1 cellular context compared by ENCODE assay signal in genomic region chr11:18105802-18106574, GRCh38.
TF ChIP-seq lines count a peak whose summit lies in the region.

Gene SAAL1 (minus strand): TSS chr11:18106082. CDS start chr11:18106041, 41 bp downstream.

TF ChIP-seq in Ishikawa, 13 proteins besides CTCF, POLR2A, EP300 and RAD21 (continued from another document):
- TF ChIP-seq REST (IDR thresholded peaks at IDR 0.05; ENCODE audit: low read depth): no peak
- no peak for TF ChIP-seq CEBPB (IDR thresholded peaks at IDR 0.05)
- no peak for TF ChIP-seq TEAD4 (IDR thresholded peaks at IDR 0.05)
- TF ChIP-seq, protein P1, sequence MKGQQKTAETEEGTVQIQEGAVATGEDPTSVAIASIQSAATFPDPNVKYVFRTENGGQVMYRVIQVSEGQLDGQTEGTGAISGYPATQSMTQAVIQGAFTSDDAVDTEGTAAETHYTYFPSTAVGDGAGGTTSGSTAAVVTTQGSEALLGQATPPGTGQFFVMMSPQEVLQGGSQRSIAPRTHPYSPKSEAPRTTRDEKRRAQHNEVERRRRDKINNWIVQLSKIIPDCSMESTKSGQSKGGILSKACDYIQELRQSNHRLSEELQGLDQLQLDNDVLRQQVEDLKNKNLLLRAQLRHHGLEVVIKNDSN (IDR thresholded peaks at IDR 0.05): no peak
- TF ChIP-seq YY1 (IDR thresholded peaks at IDR 0.05; ENCODE audit: low read depth): peak; percentile 47; the same call in 1 of the 2 replicates
- 0 out of 2 replicates have a peak, but pooled peaks have one; percentile 28 for TF ChIP-seq ZBTB7A (IDR thresholded peaks at IDR 0.05; ENCODE audit: low read depth)
